6 cellular contexts compared by ENCODE assay signal in genomic region chr11:86729576-86729975, GRCh38. TPM values are rescaled to one million over a fixed set of nuclear protein-coding genes. Genes with fewer than 3 reads are reported as not detected.
DNase-seq lines count a peak whose midpoint lies in the region; ATAC-seq, FAIRE-seq and TF ChIP-seq lines count a peak whose summit lies in the region.
"Not testable (repeated sequence)": the region's sequence is repeated elsewhere in the genome, so short reads cannot be mapped to it uniquely, and the experiment has no call there.
"Had no signal": no experiment of that assay in that cellular context is flagged by ENCODE, and none has a peak within 500 bp of the region (broad histone marks: within the 10 kb centered on the region; RNA-seq: fewer than 3 reads in every experiment).

No MANE protein-coding gene starts in this region.

- H3K4me3 ChIP-seq in A549; HEK293 (ENCODE audit: low read depth, low read length); K562: not testable (repeated sequence)
- H3K4me3 ChIP-seq in endodermal cell (ENCODE audit: low read length), result peak overlapping the region; percentile 45

- not testable (repeated sequence) for H3K27ac Mint-ChIP-seq in endodermal cell

- not testable (repeated sequence) for H2AFZ ChIP-seq in K562 (ENCODE audit: low read depth, low read length)

- not testable (repeated sequence) for TF ChIP-seq CTCF in A549 (IDR thresholded peaks at IDR 0.05); HEK293 (tag by site-specific recombination; IDR thresholded peaks at IDR 0.05); K562 (IDR thresholded peaks at IDR 0.05 in 2 of 3, conservative IDR thresholded peaks at IDR 0.05 in 1 of 3; ENCODE audit: insufficient read depth in 2 of 3, low read depth in 1 of 3, low read length in 3 of 3); endodermal cell (conservative IDR thresholded peaks at IDR 0.05)

- WGBS in A549 (ENCODE audit: missing lambda C conversion rate), result 96% methylated on average over 1 of the region's 1 CpG
- 7% methylated on average over 1 of the region's 1 CpG for WGBS in K562 (ENCODE audit: insufficient coverage, low coverage, missing lambda C conversion rate)
- WGBS in endodermal cell (ENCODE audit: insufficient coverage in 1 of 2, insufficient read length in 1 of 2), 2 experiments, result 100% methylated on average over 1 of the region's 1 CpG

- not testable (repeated sequence) for BruUV-seq in K562 (replicated peaks; lab: Mats Ljungman, UMichigan)

- DNase-seq in A549 (ENCODE audit: low read depth in 1 of 2, low spot score in 1 of 2); K562 (ENCODE audit: extremely low read depth in 1 of 4, low spot score in 3 of 4); endodermal cell: not testable (repeated sequence)

- POLR2A ChIA-PET in A549 (lab: Yijun Ruan, JAX); HEK293 (lab: Yijun Ruan, JAX); K562 (lab: Yijun Ruan, JAX): not testable (repeated sequence)

- H3K27me3 Mint-ChIP-seq in endodermal cell (ENCODE audit: insufficient read depth), result not testable (repeated sequence)

- H3K4me1 Mint-ChIP-seq in endodermal cell, result peaks cover 17% of the 10 kb centered on the region

- H3K9me3 ChIP-seq in A549; HEK293 (ENCODE audit: control insufficient read depth, insufficient read depth, low read depth, low read length); K562 (replicated peaks; ENCODE audit: control insufficient read depth, insufficient read depth, low read depth, low read length): not testable (repeated sequence)
- peaks cover 27% of the 10 kb centered on the region for H3K9me3 ChIP-seq in endodermal cell (ENCODE audit: control insufficient read depth, low read length)

- not testable (repeated sequence) for TF ChIP-seq RAD21 in A549 (conservative IDR thresholded peaks at IDR 0.05 in 1 of 2, IDR thresholded peaks at IDR 0.05 in 1 of 2); K562 (CRISPR knock-in tag; conservative IDR thresholded peaks at IDR 0.05 in 1 of 2, IDR thresholded peaks at IDR 0.05 in 1 of 2)

- H3K79me2 ChIP-seq in K562 (ENCODE audit: control insufficient read depth, insufficient read depth, low read length), result not testable (repeated sequence)

- H3K9me3 Mint-ChIP-seq in endodermal cell, result peaks cover 20% of the 10 kb centered on the region

- TF ChIP-seq EP300 in A549 (IDR thresholded peaks at IDR 0.05); K562 (IDR thresholded peaks at IDR 0.05; ENCODE audit: low read length): not testable (repeated sequence)

- CTCF ChIA-PET in A549 (lab: Yijun Ruan, JAX); K562 (lab: Yijun Ruan, JAX; ENCODE audit: low intra/inter-chr PET ratio): not testable (repeated sequence)
- CTCF ChIA-PET in HEK293 (lab: Yijun Ruan, JAX), result interaction anchor here (0.6 kb wide), 1 partner anchor 261 kb away, joined by 3 read pairs; no protein-coding TSS in a partner anchor

- intact Hi-C loops in K562 (cut with micrococcal nuclease), result not testable (repeated sequence)

- H3K4me3 Mint-ChIP-seq in endodermal cell, result not testable (repeated sequence)

- peak overlapping the region in 1 of 2 experiments; percentile 75; a peak in 2 of 6 replicates for H3K27ac ChIP-seq in A549
- not testable (repeated sequence) for H3K27ac ChIP-seq in HEK293 (ENCODE audit: extremely low read depth, low read depth, low read length); K562 (ENCODE audit: extremely low read depth, low read depth, low read length); endodermal cell (ENCODE audit: low read depth, low read length)

- not testable (repeated sequence) for H3K36me3 Mint-ChIP-seq in endodermal cell (ENCODE audit: low read depth)

- ATAC-seq in A549, K562: not testable (repeated sequence)

- TF ChIP-seq POLR2A in A549 (IDR thresholded peaks at IDR 0.05; ENCODE audit: low read length); K562 (conservative IDR thresholded peaks at IDR 0.05): not testable (repeated sequence)

- not testable (repeated sequence) for H3K9me1 ChIP-seq in K562 (ENCODE audit: control insufficient read depth, insufficient read depth, low read length)

- FAIRE-seq in A549 (lab: Jason Lieb, UNC); K562 (lab: Jason Lieb, UNC): not testable (repeated sequence)

- not testable (repeated sequence) for H3K36me3 ChIP-seq in HEK293 (ENCODE audit: control insufficient read depth in 2 of 2, insufficient read depth in 1 of 2, low read length in 2 of 2); K562 (ENCODE audit: control insufficient read depth, insufficient read depth, low read length); endodermal cell (ENCODE audit: control insufficient read depth, insufficient read depth, low read length)

- peaks cover 50% of the 10 kb centered on the region for H3K4me1 ChIP-seq in A549
- not testable (repeated sequence) for H3K4me1 ChIP-seq in HEK293 (ENCODE audit: control insufficient read depth, insufficient read depth, low read length); K562 (replicated peaks in 1 of 2; ENCODE audit: control insufficient read depth in 2 of 2, insufficient read depth in 2 of 2, low read length in 2 of 2); endodermal cell (ENCODE audit: control insufficient read depth, insufficient read depth, low read length)

- not testable (repeated sequence) for H3K4me2 ChIP-seq in A549; K562 (ENCODE audit: insufficient read depth, low read length)

- not testable (repeated sequence) for H3K27me3 ChIP-seq in K562 (ENCODE audit: control insufficient read depth in 2 of 2, insufficient read depth in 2 of 2, low read length in 2 of 2); endodermal cell (ENCODE audit: control insufficient read depth, insufficient read depth, low read length, poor library complexity, severe bottlenecking)

- not testable (repeated sequence) for H3K9ac ChIP-seq in K562 (ENCODE audit: insufficient read depth in 1 of 2, low read depth in 2 of 2, low read length in 2 of 2); endodermal cell (ENCODE audit: extremely low read depth, low read length, poor library complexity, severe bottlenecking)

- not testable (repeated sequence) for H4K20me1 ChIP-seq in K562 (replicated peaks; ENCODE audit: control insufficient read depth, insufficient read depth, low read length)

- in situ Hi-C loops in K562 (cut with MboI), result not testable (repeated sequence)

TF ChIP-seq in A549, 52 proteins besides CTCF, POLR2A, EP300 and RAD21:
- TF ChIP-seq KDM1A (IDR thresholded peaks at IDR 0.05; ENCODE audit: low read depth), result peak; percentile 68; the same call in 1 of the 2 replicates

TF ChIP-seq in HEK293, 187 proteins besides CTCF, POLR2A, EP300 and RAD21:
- TF ChIP-seq ZNF146 (tag by site-specific recombination; IDR thresholded peaks at IDR 0.05), result peak; percentile 86
TF ChIP-seq in HEK293: peak in this region for 1; not testable (repeated sequence) for 186.

TF ChIP-seq in K562, 482 proteins besides CTCF, POLR2A, EP300 and RAD21:
- TF ChIP-seq ZNF146 (CRISPR knock-in tag; IDR thresholded peaks at IDR 0.05; ENCODE audit: unreplicated experiment) (peak; percentile 85), BCOR (IDR thresholded peaks at IDR 0.05) (0 out of 2 replicates have a peak, but pooled peaks have one; percentile 34)

RNA-seq across cellular contexts. Expression of gene ME3, which starts 57.2 kb away (rescaled TPM):
- polyA plus RNA-seq in A549 (2011; rRNA removed) (21.4 and 22.3 TPM in 2 replicates), A549 (2017; fragmentation: RNase III; extraction: RNeasy Plus Mini Kit Qiagen cat#74134 plus additional on column Dnase treatment) (19.7 to 23.5 TPM (median 20.1 TPM) in 3 replicates), K562 (2011; rRNA removed) (not detected in 2 replicates), K562 (2014; fragmentation: Illumina TruSeq; extraction: Trizol) (not detected in 2 replicates), K562 (2014; fragmentation: Nextera tagmentation; extraction: Ambion mirVana) (not detected), K562 (2014; rRNA removed) (not detected in 2 replicates)
- 28.5 and 35.1 TPM in 2 replicates for polyA plus RNA-seq in A549 (2012; cell fraction: cytosol; rRNA removed)
- polyA plus RNA-seq in A549 (2012; cell fraction: nucleus; rRNA removed), result 90.0 and 116 TPM in 2 replicates
- polyA minus RNA-seq in A549 (2011; rRNA and poly(A)+ RNA removed), result 74.2 and 74.4 TPM in 2 replicates
- total RNA-seq in K562 (2011; cell fraction: chromatin; rRNA removed; ENCODE audit: low replicate concordance), result not detected in 2 replicates
- not detected in 2 replicates for total RNA-seq in K562 (2011; cell fraction: nucleolus; rRNA removed)
- total RNA-seq in K562 (2011; cell fraction: nucleoplasm; rRNA removed), result not detected in 2 replicates
- total RNA-seq in K562 (2014; rRNA removed) (not detected in 2 replicates), K562 (2014; rRNA removed; fragmentation: Illumina TruSeq; extraction: Trizol) (not detected in 2 replicates), K562 (2015; rRNA removed; fragmentation: Illumina TruSeq; extraction: Trizol) (not detected in 2 replicates), K562 (2021) (not detected in 2 replicates), endodermal cell (1 to 10 TPM; 1.2 to 1.3 TPM)
- polyA plus RNA-seq in K562 (2011; cell fraction: cytosol; rRNA removed), result not detected in 2 replicates
- 0.17 TPM in 1 of 2 replicates, not detected in the other for polyA plus RNA-seq in K562 (2011; cell fraction: nucleus; rRNA removed)
- polyA plus RNA-seq in K562 (2012), result not detected in 2 replicates
- polyA minus RNA-seq in K562 (2011; rRNA and poly(A)+ RNA removed), result 0.63 TPM in 1 of 2 replicates, not detected in the other
- polyA minus RNA-seq in K562 (2011; cell fraction: cytosol; rRNA and poly(A)+ RNA removed), result not detected in 2 replicates
- not detected in 2 replicates for polyA minus RNA-seq in K562 (2011; cell fraction: nucleus; rRNA and poly(A)+ RNA removed)
- 6.2 TPM for polyA plus RNA-seq in endodermal cell (2013, experiment 1 of 2)
- polyA plus RNA-seq in endodermal cell (2013, experiment 2 of 2), result 8.0 TPM
- total RNA-seq: B cell had no signal
- polyA plus RNA-seq: CD8-positive, alpha-beta memory T cell had no signal
